Comparison of ENCODE assay signal across 9 cellular contexts in genomic region chr6:78910611-78911134, GRCh38.
A peak's percentile ranks its signal among the peaks of the same experiment; 100 is the strongest.
DNase-seq lines count a peak whose midpoint lies in the region; ATAC-seq lines count a peak whose summit lies in the region.
"Had no signal": no experiment of that assay in that cellular context is flagged by ENCODE, and none has a peak within 500 bp of the region (broad histone marks: within the 10 kb centered on the region; RNA-seq: fewer than 3 reads in every experiment).

No MANE protein-coding gene starts in this region.

- no peaks in the 10 kb centered on the region for H3K36me3 Mint-ChIP-seq in activated naive CD8-positive, alpha-beta T cell treated with anti-CD3 and anti-CD28 coated beads, Interleukin-2, amount 50 U/mL, for 24 hours (ENCODE audit: low read depth)

- H3K27ac ChIP-seq in iPS-18a (ENCODE audit: low read length) (no peak overlapping the region), skin epidermis (peak overlapping the region in 12 of 21 experiments; percentile 2 to 74 (median 28))

- ATAC-seq in activated CD4-positive, CD25-positive, alpha-beta regulatory T cell treated with anti-CD3 and anti-CD28 coated beads, Interleukin-2, amount 50 U/mL, for 24 hours = peak; percentile 21 to 53
- peak; percentile 61 for ATAC-seq in HG02981 (IDR thresholded peaks at IDR 0.05; ENCODE audit: unreplicated experiment)
- peak; percentile 76 for ATAC-seq in activated naive CD8-positive, alpha-beta T cell treated with anti-CD3 and anti-CD28 coated beads, Interleukin-2, amount 50 U/mL, for 24 hours

- no peak for DNase-seq in activated CD4-positive, CD25-positive, alpha-beta regulatory T cell (lab: John Stamatoyannopoulos, UW)
- DNase-seq in activated naive CD8-positive, alpha-beta T cell treated with anti-CD3 and anti-CD28 coated beads, Interleukin-2, amount 50 U/mL, for 24 hours = peak; percentile 29
- DNase-seq in HK-2 (ENCODE audit: unreplicated experiment) (no peak), NCI-H1417 treated with DMSO at 0.1 percent for 48 hours (lab: John Stamatoyannopoulos, UW) (no peak)

- peaks cover 28% of the 10 kb centered on the region for H3K27me3 ChIP-seq in iPS-18a (ENCODE audit: control insufficient read depth, insufficient read depth, low read length)
- H3K27me3 ChIP-seq: BLaER1 treated with 17β-estradiol and CSF1 and Interleukin-3, amounts not matched to agents 10 nM and 100 nM had no signal

- H3K4me3 ChIP-seq in iPS-18a (ENCODE audit: low read length) = peak overlapping the region; percentile 56
- peak overlapping the region; percentile 32 to 55 (median 47) for H3K4me3 ChIP-seq in skin epidermis
- H3K4me3 ChIP-seq: BLaER1 treated with 17β-estradiol and CSF1 and Interleukin-3, amounts not matched to agents 10 nM and 100 nM had no signal

- H3K27ac Mint-ChIP-seq in activated naive CD8-positive, alpha-beta T cell treated with anti-CD3 and anti-CD28 coated beads, Interleukin-2, amount 50 U/mL, for 24 hours = no peak overlapping the region

- peaks cover 7% of the 10 kb centered on the region for H3K4me1 Mint-ChIP-seq in activated naive CD8-positive, alpha-beta T cell treated with anti-CD3 and anti-CD28 coated beads, Interleukin-2, amount 50 U/mL, for 24 hours

- no peak overlapping the region for H3K9ac ChIP-seq in iPS-18a (ENCODE audit: low read length)

- H3K4me1 ChIP-seq in iPS-18a (ENCODE audit: control insufficient read depth, low read depth, low read length) = no peaks in the 10 kb centered on the region

- peaks cover 2% of the 10 kb centered on the region for H3K9me3 Mint-ChIP-seq in activated naive CD8-positive, alpha-beta T cell treated with anti-CD3 and anti-CD28 coated beads, Interleukin-2, amount 50 U/mL, for 24 hours

- peak overlapping the region; percentile 41 for H3K4me3 Mint-ChIP-seq in activated naive CD8-positive, alpha-beta T cell treated with anti-CD3 and anti-CD28 coated beads, Interleukin-2, amount 50 U/mL, for 24 hours

- peaks cover 28% of the 10 kb centered on the region for H3K27me3 Mint-ChIP-seq in activated naive CD8-positive, alpha-beta T cell treated with anti-CD3 and anti-CD28 coated beads, Interleukin-2, amount 50 U/mL, for 24 hours

- no peaks in the 10 kb centered on the region for H3K36me3 ChIP-seq in iPS-18a (ENCODE audit: control insufficient read depth, low read depth, low read length)
- H3K36me3 ChIP-seq: BLaER1 treated with 17β-estradiol and CSF1 and Interleukin-3, amounts not matched to agents 10 nM and 100 nM had no signal

- H3K9me3 ChIP-seq in iPS-18a (ENCODE audit: control insufficient read depth, low read depth, low read length) = no peaks in the 10 kb centered on the region
